1 cellular context compared by ENCODE assay signal in genomic region chr5:81773574-81773973, GRCh38.
TF ChIP-seq lines count a peak whose summit lies in the region.

No MANE protein-coding gene starts in this region.

TF ChIP-seq in WTC11, 78 proteins besides CTCF, POLR2A, EP300 and RAD21 (continued from another document):
- no peak for TF ChIP-seq ZNF423 (CRISPR knock-in tag; IDR thresholded peaks at IDR 0.05)
- TF ChIP-seq ETV6 (CRISPR knock-in tag; IDR thresholded peaks at IDR 0.05), result no peak
- no peak for TF ChIP-seq USF2 (CRISPR knock-in tag; IDR thresholded peaks at IDR 0.05)
